8 cellular contexts compared by ENCODE assay signal in genomic region chr22:44023404-44024287, GRCh38. TPM values are rescaled to one million over a fixed set of nuclear protein-coding genes. Genes with fewer than 3 reads are reported as not detected.
DNase-seq lines count a peak whose midpoint lies in the region; ATAC-seq, FAIRE-seq and TF ChIP-seq lines count a peak whose summit lies in the region.

No MANE protein-coding gene starts in this region.

- H3K27ac ChIP-seq in endothelial cell of umbilical vein (ENCODE audit: insufficient read depth, low read depth, low read length) (peak overlapping the region; percentile 89), mucosa of rectum (ENCODE audit: low read depth in 2 of 2, low read length in 2 of 2) (peak overlapping the region; percentile 55 to 70), transverse colon (peak overlapping the region; percentile 82 to 86 (median 84))

- BruUV-seq in endothelial cell of umbilical vein (replicated peaks; lab: Mats Ljungman, UMichigan): no TSS peak

- intact Hi-C loops in endothelial cell of umbilical vein (cut with micrococcal nuclease): loop anchor here (10.0 kb wide), 1 partner anchor 1291 kb away; no protein-coding TSS in a partner anchor
- intact Hi-C loops in transverse colon (cut with DNase I; ENCODE audit: low total_unique reads): no loop called here

- POLR2A ChIA-PET in endothelial cell of umbilical vein (lab: Charles Lee): no interaction called here

- H3K4me3 ChIP-seq in endothelial cell of umbilical vein (replicated peaks in 1 of 3; ENCODE audit: insufficient read depth in 1 of 3, low read depth in 1 of 3, low read length in 3 of 3): peak overlapping the region; percentile 35 to 66 (median 66)
- peak overlapping the region; percentile 62 to 68 for H3K4me3 ChIP-seq in mucosa of rectum (ENCODE audit: low read length in 2 of 2)
- H3K4me3 ChIP-seq in transverse colon: peak overlapping the region; percentile 56 to 67 (median 60)

- in situ Hi-C loops in transverse colon (cut with MboI; ENCODE audit: low pct_ligation_motif_present in 1 of 4, low pct_unique_long_range_greater_than_20kb in 1 of 4, low sequenced_read_pairs in 3 of 4): no loop called here

- dilution Hi-C loops in endothelial cell of umbilical vein (cut with MboI; ENCODE audit: extremely low pct_ligation_motif_present, low sequenced_read_pairs): no loop called here

- TF ChIP-seq POLR2A in endothelial cell of umbilical vein (IDR thresholded peaks at IDR 0.05; ENCODE audit: low read depth, low read length) (peak; percentile 30), transverse colon (IDR thresholded peaks at IDR 0.05) (peak; percentile 32)

- ATAC-seq in HG02759 (IDR thresholded peaks at IDR 0.05; ENCODE audit: unreplicated experiment) (peak; percentile 30), GM21529 (IDR thresholded peaks at IDR 0.05; ENCODE audit: unreplicated experiment) (no peak), GM21528 (IDR thresholded peaks at IDR 0.05; ENCODE audit: low FRiP score, unreplicated experiment) (no peak)

- no peaks in the 10 kb centered on the region for H3K36me3 ChIP-seq in endothelial cell of umbilical vein (ENCODE audit: control insufficient read depth in 2 of 2, extremely low read depth in 1 of 2, insufficient read depth in 2 of 2, low read length in 2 of 2)
- H3K36me3 ChIP-seq in mucosa of rectum (ENCODE audit: control insufficient read depth in 2 of 2, insufficient read depth in 2 of 2, low read length in 2 of 2): no peaks in the 10 kb centered on the region
- H3K36me3 ChIP-seq in transverse colon: no peaks in the 10 kb centered on the region

- H3K4me1 ChIP-seq in endothelial cell of umbilical vein (ENCODE audit: control insufficient read depth, extremely low read depth, insufficient read depth, low read length) (peaks cover 60% of the 10 kb centered on the region), mucosa of rectum (ENCODE audit: control insufficient read depth in 2 of 2, insufficient read depth in 2 of 2, low read length in 2 of 2) (peaks cover 2 to 11% of the 10 kb centered on the region in 2 donors), transverse colon (peaks cover 3 to 17% (median 10%) of the 10 kb centered on the region in 4 donors)

- CTCF ChIA-PET in endothelial cell of umbilical vein (lab: Charles Lee): interaction anchor here (1.1 to 3.3 kb wide), 4 partner anchors 20 to 63 kb away, joined by 3 to 24 read pairs (median 8); no protein-coding TSS in a partner anchor

- TF ChIP-seq CTCF in endothelial cell of umbilical vein (IDR thresholded peaks at IDR 0.05; ENCODE audit: extremely low read depth in 1 of 2, insufficient read depth in 1 of 2, low read depth in 1 of 2, low read length in 2 of 2) (no peak), transverse colon (IDR thresholded peaks at IDR 0.05) (no peak)

- no peaks in the 10 kb centered on the region for H3K9me1 ChIP-seq in endothelial cell of umbilical vein (replicated peaks; ENCODE audit: control insufficient read depth, extremely low read depth, insufficient read depth, low read length)

- peak overlapping the region; percentile 88 for H3K9ac ChIP-seq in endothelial cell of umbilical vein (replicated peaks; ENCODE audit: extremely low read depth, insufficient read depth, low read length)
- H3K9ac ChIP-seq in mucosa of rectum (ENCODE audit: low read depth in 1 of 2, low read length in 2 of 2): peak overlapping the region; percentile 63

- TF ChIP-seq EP300 in transverse colon (IDR thresholded peaks at IDR 0.05; ENCODE audit: low read depth): no peak

- peak overlapping the region; percentile 76 for H3K4me2 ChIP-seq in endothelial cell of umbilical vein (ENCODE audit: insufficient read depth, low read length)

- 15 to 88% methylated on average over 5 to 36 of the region's 54 CpGs for WGBS in transverse colon (ENCODE audit: low coverage in 1 of 2), 2 donors

- H3K9me3 ChIP-seq in endothelial cell of umbilical vein (replicated peaks; ENCODE audit: control insufficient read depth, insufficient read depth, low read length): no peaks in the 10 kb centered on the region
- H3K9me3 ChIP-seq in mucosa of rectum (ENCODE audit: control insufficient read depth in 2 of 2, low read length in 2 of 2): no peaks in the 10 kb centered on the region
- no peaks in the 10 kb centered on the region for H3K9me3 ChIP-seq in transverse colon

- no peaks in the 10 kb centered on the region for H4K20me1 ChIP-seq in endothelial cell of umbilical vein (replicated peaks; ENCODE audit: control insufficient read depth, extremely low read depth, insufficient read depth, low read length)

- peaks cover 53% of the 10 kb centered on the region for H3K79me2 ChIP-seq in endothelial cell of umbilical vein (ENCODE audit: control insufficient read depth, insufficient read depth, low read length)

- peak; percentile 55 for FAIRE-seq in endothelial cell of umbilical vein (lab: Jason Lieb, UNC)

- H3K27me3 ChIP-seq in endothelial cell of umbilical vein (ENCODE audit: control insufficient read depth in 2 of 2, insufficient read depth in 2 of 2, low read length in 2 of 2): no peaks in the 10 kb centered on the region
- H3K27me3 ChIP-seq in mucosa of rectum (ENCODE audit: control insufficient read depth in 2 of 2, insufficient read depth in 2 of 2, low read length in 2 of 2): peaks cover 0 to 3% of the 10 kb centered on the region in 2 donors
- H3K27me3 ChIP-seq in transverse colon: peaks cover 10% of the 10 kb centered on the region

- H2AFZ ChIP-seq in endothelial cell of umbilical vein (ENCODE audit: low read depth, low read length): peak overlapping the region; percentile 69

- peak; percentile 80 for DNase-seq in D341Med (ENCODE audit: low spot score)
- peak; percentile 60 for DNase-seq in activated CD4-positive, CD25-positive, alpha-beta regulatory T cell treated with anti-CD3 and anti-CD28 coated beads, Interleukin-2, amount 50 U/mL, for 72 hours
- DNase-seq in endothelial cell of umbilical vein (ENCODE audit: low read depth, low spot score): peak; percentile 51
- DNase-seq in transverse colon: peak; percentile 50

TF ChIP-seq in endothelial cell of umbilical vein, 7 proteins besides CTCF, POLR2A, EP300 and RAD21:
- TF ChIP-seq FOS (IDR thresholded peaks at IDR 0.05; ENCODE audit: borderline replicate concordance, insufficient read depth, low read length) (no peak), GATA2 (IDR thresholded peaks at IDR 0.05; ENCODE audit: insufficient read depth, insufficient read length, low read depth, low read length) (no peak), POLR2AphosphoS5 (IDR thresholded peaks at IDR 0.05; ENCODE audit: insufficient read depth, low read depth, low read length) (peak; percentile 4), MAX (IDR thresholded peaks at IDR 0.05; ENCODE audit: insufficient read depth, insufficient read length) (peak; percentile 10), EZH2 (IDR thresholded peaks at IDR 0.05; ENCODE audit: borderline replicate concordance, low read depth, low read length, severe bottlenecking) (no peak)

RNA-seq across cellular contexts. Expression of gene PARVB, which starts 0.5 kb away (rescaled TPM):
- total RNA-seq in endothelial cell of umbilical vein (151 and 155 TPM in 2 replicates), transverse colon (100 to 1,000 TPM in 1 of 4 donors, 10 to 100 TPM in 1, 1 to 10 TPM in 2; 6.6 to 144 (median 30.1) TPM)
- polyA plus RNA-seq in endothelial cell of umbilical vein: 162 and 166 TPM in 2 replicates
- 199 and 231 TPM in 2 replicates for polyA plus RNA-seq in endothelial cell of umbilical vein (2011; cell fraction: cytosol; rRNA removed)
- polyA plus RNA-seq in endothelial cell of umbilical vein (2011; cell fraction: nucleus; rRNA removed): 96.4 and 111 TPM in 2 replicates
- polyA plus RNA-seq in endothelial cell of umbilical vein (2012): 141 TPM in 2 replicates
- 95.1 and 97.9 TPM in 2 replicates for polyA minus RNA-seq in endothelial cell of umbilical vein
- 17.4 TPM for polyA minus RNA-seq in endothelial cell of umbilical vein (2011; cell fraction: cytosol; rRNA and poly(A)+ RNA removed)
- 22.0 and 26.0 TPM in 2 replicates for polyA minus RNA-seq in endothelial cell of umbilical vein (2011; cell fraction: nucleus; rRNA and poly(A)+ RNA removed)
